In genomic region chr14:69316449-69317391, GRCh38 we compare ENCODE assay signal across 9 cellular contexts. TPM values are rescaled to one million over a fixed set of nuclear protein-coding genes. Genes with fewer than 3 reads are reported as not detected.
DNase-seq lines count a peak whose midpoint lies in the region; ATAC-seq, FAIRE-seq and TF ChIP-seq lines count a peak whose summit lies in the region.
"Had no signal": no experiment of that assay in that cellular context is flagged by ENCODE, and none has a peak within 500 bp of the region (broad histone marks: within the 10 kb centered on the region; RNA-seq: fewer than 3 reads in every experiment).

No MANE protein-coding gene starts in this region.

- H4K20me1 ChIP-seq in endothelial cell of umbilical vein (replicated peaks; ENCODE audit: control insufficient read depth, extremely low read depth, insufficient read depth, low read length) = no peaks in the 10 kb centered on the region

- BruUV-seq in endothelial cell of umbilical vein (replicated peaks; lab: Mats Ljungman, UMichigan) = no TSS peak

- H3K27ac Mint-ChIP-seq in T-helper 2 cell treated with Interferon-gamma antibody and Interleukin-4, amounts not matched to agents 5 μg/mL and 100 μg/mL, for 36 hours = no peak overlapping the region

- FAIRE-seq in endothelial cell of umbilical vein (lab: Jason Lieb, UNC) = no peak
- FAIRE-seq: G401.6 had no signal

- dilution Hi-C loops in endothelial cell of umbilical vein (cut with MboI; ENCODE audit: extremely low pct_ligation_motif_present, low sequenced_read_pairs) = no loop called here

- H2AFZ ChIP-seq in endothelial cell of umbilical vein (ENCODE audit: low read depth, low read length) = no peak overlapping the region

- H3K9me3 ChIP-seq in endothelial cell of umbilical vein (replicated peaks; ENCODE audit: control insufficient read depth, insufficient read depth, low read length) = no peaks in the 10 kb centered on the region
- H3K9me3 ChIP-seq in WERI-Rb-1 (ENCODE audit: severe bottlenecking) = no peaks in the 10 kb centered on the region

- POLR2A ChIA-PET in endothelial cell of umbilical vein (lab: Charles Lee) = interaction anchor here (0.7 kb wide), 1 partner anchor 89 kb away, joined by 4 read pairs; no protein-coding TSS in a partner anchor

- H3K4me3 ChIP-seq in AG10803 (ENCODE audit: low read length) (no peak overlapping the region), endothelial cell of umbilical vein (replicated peaks in 1 of 3; ENCODE audit: insufficient read depth in 1 of 3, low read depth in 1 of 3, low read length in 3 of 3) (no peak overlapping the region), WERI-Rb-1 (ENCODE audit: low read depth, low read length) (no peak overlapping the region)

- H3K36me3 ChIP-seq in endothelial cell of umbilical vein (ENCODE audit: control insufficient read depth in 2 of 2, extremely low read depth in 1 of 2, insufficient read depth in 2 of 2, low read length in 2 of 2) (no peaks in the 10 kb centered on the region), WERI-Rb-1 (no peaks in the 10 kb centered on the region)

- no peaks in the 10 kb centered on the region for H3K4me1 ChIP-seq in endothelial cell of umbilical vein (ENCODE audit: control insufficient read depth, extremely low read depth, insufficient read depth, low read length)

- no peak overlapping the region for H3K9ac ChIP-seq in endothelial cell of umbilical vein (replicated peaks; ENCODE audit: extremely low read depth, insufficient read depth, low read length)

- H3K4me3 Mint-ChIP-seq in T-helper 2 cell treated with Interferon-gamma antibody and Interleukin-4, amounts not matched to agents 5 μg/mL and 100 μg/mL, for 36 hours = no peak overlapping the region

- CTCF ChIA-PET in endothelial cell of umbilical vein (lab: Charles Lee) = interaction anchor here (0.7 to 1.9 kb wide), 5 partner anchors 8 to 183 kb away, joined by 3 to 8 read pairs (median 4); no protein-coding TSS in a partner anchor

- no peak for ATAC-seq in HG03342 (IDR thresholded peaks at IDR 0.05; ENCODE audit: unreplicated experiment)

- H3K27ac ChIP-seq in endothelial cell of umbilical vein (ENCODE audit: insufficient read depth, low read depth, low read length) (no peak overlapping the region), WERI-Rb-1 (no peak overlapping the region)

- H3K36me3 Mint-ChIP-seq in T-helper 2 cell treated with Interferon-gamma antibody and Interleukin-4, amounts not matched to agents 5 μg/mL and 100 μg/mL, for 36 hours (ENCODE audit: low read depth) = no peaks in the 10 kb centered on the region

- peak; percentile 99 for DNase-seq in AG10803 (ENCODE audit: low read depth)
- peak; percentile 68 to 91 for DNase-seq in NCI-H446 (lab: John Stamatoyannopoulos, UW)
- DNase-seq in endothelial cell of umbilical vein (ENCODE audit: low read depth, low spot score) = peak; percentile 7
- peak; percentile 100 for DNase-seq in myocyte (ENCODE audit: low read depth)
- no peak for DNase-seq in WERI-Rb-1
- no peak for DNase-seq in T-helper 2 cell treated with Interferon-gamma antibody and Interleukin-4, amounts not matched to agents 5 μg/mL and 100 μg/mL, for 36 hours (ENCODE audit: low spot score)
- DNase-seq in T-helper 9 cell = no peak

- H3K4me1 Mint-ChIP-seq in T-helper 2 cell treated with Interferon-gamma antibody and Interleukin-4, amounts not matched to agents 5 μg/mL and 100 μg/mL, for 36 hours (ENCODE audit: low read depth) = no peaks in the 10 kb centered on the region

- TF ChIP-seq CTCF in AG10803 (conservative IDR thresholded peaks at IDR 0.05; ENCODE audit: low read length) = no peak; the same call in 1 of the 2 replicates
- TF ChIP-seq CTCF in endothelial cell of umbilical vein (IDR thresholded peaks at IDR 0.05; ENCODE audit: extremely low read depth in 1 of 2, insufficient read depth in 1 of 2, low read depth in 1 of 2, low read length in 2 of 2) = no peak
- no peak for TF ChIP-seq CTCF in WERI-Rb-1 (IDR thresholded peaks at IDR 0.05; ENCODE audit: low read depth, low read length)

- H3K27me3 ChIP-seq in endothelial cell of umbilical vein (ENCODE audit: control insufficient read depth in 2 of 2, insufficient read depth in 2 of 2, low read length in 2 of 2) (no peaks in the 10 kb centered on the region), WERI-Rb-1 (ENCODE audit: insufficient read depth, low read depth, severe bottlenecking) (no peaks in the 10 kb centered on the region)

- H3K9me1 ChIP-seq in endothelial cell of umbilical vein (replicated peaks; ENCODE audit: control insufficient read depth, extremely low read depth, insufficient read depth, low read length) = no peaks in the 10 kb centered on the region

- H3K27me3 Mint-ChIP-seq in T-helper 2 cell treated with Interferon-gamma antibody and Interleukin-4, amounts not matched to agents 5 μg/mL and 100 μg/mL, for 36 hours (ENCODE audit: low read depth) = peaks cover 3% of the 10 kb centered on the region

- intact Hi-C loops in endothelial cell of umbilical vein (cut with micrococcal nuclease) = no loop called here

- H3K9me3 Mint-ChIP-seq in T-helper 2 cell treated with Interferon-gamma antibody and Interleukin-4, amounts not matched to agents 5 μg/mL and 100 μg/mL, for 36 hours = no peaks in the 10 kb centered on the region

- TF ChIP-seq POLR2A in endothelial cell of umbilical vein (IDR thresholded peaks at IDR 0.05; ENCODE audit: low read depth, low read length) = no peak

- H3K79me2 ChIP-seq in endothelial cell of umbilical vein (ENCODE audit: control insufficient read depth, insufficient read depth, low read length) = no peaks in the 10 kb centered on the region

- no peak overlapping the region for H3K4me2 ChIP-seq in endothelial cell of umbilical vein (ENCODE audit: insufficient read depth, low read length)

TF ChIP-seq in endothelial cell of umbilical vein, 7 proteins besides CTCF, POLR2A, EP300 and RAD21:
- TF ChIP-seq EZH2 (IDR thresholded peaks at IDR 0.05; ENCODE audit: borderline replicate concordance, low read depth, low read length, severe bottlenecking) = no peak
- no peak for TF ChIP-seq FOS (IDR thresholded peaks at IDR 0.05; ENCODE audit: borderline replicate concordance, insufficient read depth, low read length)
- TF ChIP-seq JUN (IDR thresholded peaks at IDR 0.05; ENCODE audit: borderline replicate concordance, insufficient read depth, insufficient read length, low read depth) = no peak
- TF ChIP-seq MYC (IDR thresholded peaks at IDR 0.05; ENCODE audit: low read depth, low read length) = no peak
- no peak for TF ChIP-seq GATA2 (IDR thresholded peaks at IDR 0.05; ENCODE audit: insufficient read depth, insufficient read length, low read depth, low read length)
- no peak for TF ChIP-seq POLR2AphosphoS5 (IDR thresholded peaks at IDR 0.05; ENCODE audit: insufficient read depth, low read depth, low read length)
- no peak for TF ChIP-seq MAX (IDR thresholded peaks at IDR 0.05; ENCODE audit: insufficient read depth, insufficient read length)

RNA-seq across cellular contexts. Expression of gene GALNT16, which starts 56.8 kb away (rescaled TPM):
- total RNA-seq in endothelial cell of umbilical vein = 0.49 and 1.0 TPM in 2 replicates
- 0.39 and 0.51 TPM in 2 replicates for polyA plus RNA-seq in endothelial cell of umbilical vein
- 0.37 and 0.57 TPM in 2 replicates for polyA plus RNA-seq in endothelial cell of umbilical vein (2011; cell fraction: cytosol; rRNA removed)
- 0.34 and 0.46 TPM in 2 replicates for polyA plus RNA-seq in endothelial cell of umbilical vein (2011; cell fraction: nucleus; rRNA removed)
- 0.52 and 1.1 TPM in 2 replicates for polyA plus RNA-seq in endothelial cell of umbilical vein (2012)
- polyA minus RNA-seq in endothelial cell of umbilical vein = 0.28 and 1.0 TPM in 2 replicates
- not detected for polyA minus RNA-seq in endothelial cell of umbilical vein (2011; cell fraction: cytosol; rRNA and poly(A)+ RNA removed)
- polyA minus RNA-seq in endothelial cell of umbilical vein (2011; cell fraction: nucleus; rRNA and poly(A)+ RNA removed) = 0.10 TPM in 2 replicates
- total RNA-seq in myocyte = 2.9 and 4.5 TPM in 2 replicates
- polyA plus RNA-seq in myocyte (2012) = 19.3 TPM

Comparison
In these comparisons a context has a peak if more than half of its experiments do, and no peak if none do; other contexts are left out.
1. DNase-seq: peak in AG10803 (single experiment), NCI-H446 (2 of 2), endothelial cell of umbilical vein (single experiment) and myocyte (single experiment); none in WERI-Rb-1 (single experiment), T-helper 2 cell treated with Interferon-gamma antibody and Interleukin-4, amounts not matched to agents 5 μg/mL and 100 μg/mL, for 36 hours (single experiment) and T-helper 9 cell (single experiment).